ENCODE assay signal across 19 cellular contexts in genomic region chr9:133952598-133953550, GRCh38.
"Had no signal": no experiment of that assay in that cellular context is flagged by ENCODE, and none has a peak within 500 bp of the region (broad histone marks: within the 10 kb centered on the region; RNA-seq: fewer than 3 reads in every experiment).

No MANE protein-coding gene starts in this region.

- H3K9me3 Mint-ChIP-seq: activated naive CD4-positive, alpha-beta T cell treated with anti-CD3 and anti-CD28 coated beads, Interleukin-2, amount 50 U/mL, for 72 hours; effector memory CD8-positive, alpha-beta T cell; natural killer cell; stimulated activated naive CD8-positive, alpha-beta T cell treated with anti-CD3 and anti-CD28 coated beads, Interleukin-15, amount 100 ng/mL, for 72 hours; WTC11 had no signal

- DNase-seq: activated CD4-positive, alpha-beta T cell treated with anti-CD3 and anti-CD28 coated beads for 48 hours; activated CD8-positive, alpha-beta memory T cell treated with anti-CD3 and anti-CD28 coated beads, Interleukin-2, amount 50 U/mL, for 4 hours; activated CD8-positive, alpha-beta T cell treated with anti-CD3 and anti-CD28 coated beads, Interleukin-2, amount 10 ng/mL, durations not matched to agents 7 days and 5 days; activated effector memory CD4-positive, alpha-beta T cell treated with anti-CD3 and anti-CD28 coated beads, Interleukin-2, amount 50 U/mL, for 16 hours; activated T-cell treated with anti-CD3 and anti-CD28 coated beads, Interleukin-2, amount 50 U/mL, for 48 hours; body of pancreas; central memory CD4-positive, alpha-beta T cell; effector memory CD8-positive, alpha-beta T cell; foreskin melanocyte; mesenchymal stem cell; natural killer cell; small intestine; stimulated activated CD4-positive, alpha-beta T cell treated with anti-CD3 and anti-CD28 coated beads, Interleukin-4, amount 100 ng/mL, for 4 hours; stimulated activated naive CD8-positive, alpha-beta T cell treated with anti-CD3 and anti-CD28 coated beads, Interleukin-15, amount 100 ng/mL, for 72 hours; T-helper 2 cell had no signal

- H3K4me3 ChIP-seq: body of pancreas, heart right ventricle, upper lobe of left lung had no signal

- ATAC-seq: activated CD8-positive, alpha-beta T cell treated with anti-CD3 and anti-CD28 coated beads, Interleukin-2, amount 10 ng/mL, durations not matched to agents 7 days and 5 days; activated naive CD4-positive, alpha-beta T cell treated with anti-CD3 and anti-CD28 coated beads, Interleukin-2, amount 50 U/mL, for 72 hours; body of pancreas; effector memory CD8-positive, alpha-beta T cell; heart right ventricle; natural killer cell; stimulated activated naive CD8-positive, alpha-beta T cell treated with anti-CD3 and anti-CD28 coated beads, Interleukin-15, amount 100 ng/mL, for 72 hours; WTC11 had no signal

- H3K4me3 Mint-ChIP-seq: activated CD8-positive, alpha-beta T cell treated with anti-CD3 and anti-CD28 coated beads, Interleukin-2, amount 10 ng/mL, durations not matched to agents 7 days and 5 days; natural killer cell; stimulated activated naive CD8-positive, alpha-beta T cell treated with anti-CD3 and anti-CD28 coated beads, Interleukin-15, amount 100 ng/mL, for 72 hours; WTC11 had no signal

- H3K27me3 Mint-ChIP-seq: effector memory CD8-positive, alpha-beta T cell; stimulated activated naive CD8-positive, alpha-beta T cell treated with anti-CD3 and anti-CD28 coated beads, Interleukin-15, amount 100 ng/mL, for 72 hours had no signal

- H3K27ac Mint-ChIP-seq: activated CD8-positive, alpha-beta T cell treated with anti-CD3 and anti-CD28 coated beads, Interleukin-2, amount 10 ng/mL, durations not matched to agents 7 days and 5 days; natural killer cell had no signal

- H3K36me3 ChIP-seq: heart right ventricle, upper lobe of left lung had no signal

- H3K36me3 Mint-ChIP-seq: activated naive CD4-positive, alpha-beta T cell treated with anti-CD3 and anti-CD28 coated beads, Interleukin-2, amount 50 U/mL, for 72 hours; natural killer cell; WTC11 had no signal

- H3K9me3 ChIP-seq: body of pancreas, heart right ventricle, upper lobe of left lung had no signal
